ENCODE assay signal across 24 cellular contexts in genomic region chr12:127393460-127393859, GRCh38.
"Had no signal": no experiment of that assay in that cellular context is flagged by ENCODE, and none has a peak within 500 bp of the region (broad histone marks: within the 10 kb centered on the region; RNA-seq: fewer than 3 reads in every experiment).

No MANE protein-coding gene starts in this region.

- H3K4me3 Mint-ChIP-seq: activated CD8-positive, alpha-beta T cell treated with anti-CD3 and anti-CD28 coated beads, Interleukin-2, amount 10 ng/mL, durations not matched to agents 7 days and 5 days; activated naive CD4-positive, alpha-beta T cell treated with anti-CD3 and anti-CD28 coated beads, Interleukin-2, amount 50 U/mL, for 24 hours; activated T-cell treated with anti-CD3 and anti-CD28 coated beads, Interleukin-2, amount 50 U/mL, for 24 hours; activated T-helper 1 cell treated with anti-CD3 and anti-CD28 coated beads, Interleukin-12 subunit alpha, Interleukin-12 subunit beta, Interleukin-2, Interleukin-4 antibody, amounts not matched to agents 30 ng/mL and 10 ng/mL and 1 ng/mL, durations not matched to agents 14 hours and 24 hours and 36 hours had no signal

- H3K27me3 ChIP-seq: SJCRH30 had no signal

- H3K36me3 ChIP-seq: SJCRH30, WERI-Rb-1 had no signal

- H3K9me3 Mint-ChIP-seq: activated naive CD4-positive, alpha-beta T cell treated with anti-CD3 and anti-CD28 coated beads, Interleukin-2, amount 50 U/mL, for 24 hours; activated T-cell treated with anti-CD3 and anti-CD28 coated beads, Interleukin-2, amount 50 U/mL, for 24 hours; activated T-helper 1 cell treated with anti-CD3 and anti-CD28 coated beads, Interleukin-12 subunit alpha, Interleukin-12 subunit beta, Interleukin-2, Interleukin-4 antibody, amounts not matched to agents 30 ng/mL and 10 ng/mL and 1 ng/mL, durations not matched to agents 14 hours and 24 hours and 36 hours had no signal

- H3K27ac ChIP-seq: body of pancreas, SJCRH30, WERI-Rb-1 had no signal

- H3K9ac ChIP-seq: SK-N-SH had no signal

- H3K9me3 ChIP-seq: body of pancreas, SJCRH30, SK-N-SH had no signal

- H3K27ac Mint-ChIP-seq: activated CD8-positive, alpha-beta T cell treated with anti-CD3 and anti-CD28 coated beads, Interleukin-2, amount 10 ng/mL, durations not matched to agents 7 days and 5 days; activated naive CD4-positive, alpha-beta T cell treated with anti-CD3 and anti-CD28 coated beads, Interleukin-2, amount 50 U/mL, for 24 hours; activated T-cell treated with anti-CD3 and anti-CD28 coated beads, Interleukin-2, amount 50 U/mL, for 24 hours; activated T-helper 1 cell treated with anti-CD3 and anti-CD28 coated beads, Interleukin-12 subunit alpha, Interleukin-12 subunit beta, Interleukin-2, Interleukin-4 antibody, amounts not matched to agents 30 ng/mL and 10 ng/mL and 1 ng/mL, durations not matched to agents 14 hours and 24 hours and 36 hours had no signal

- H3K4me1 ChIP-seq: body of pancreas, SJCRH30 had no signal

- ATAC-seq: activated CD8-positive, alpha-beta T cell treated with anti-CD3 and anti-CD28 coated beads, Interleukin-2, amount 10 ng/mL, durations not matched to agents 7 days and 5 days; body of pancreas; Panc1 had no signal

- DNase-seq: activated CD4-positive, alpha-beta T cell treated with anti-CD3 and anti-CD28 coated beads for 4 hours; activated CD4-positive, alpha-beta T cell treated with anti-CD3 and anti-CD28 coated beads, Interleukin-2, amount 50 U/mL, for 4 hours; activated CD8-positive, alpha-beta T cell treated with anti-CD3 and anti-CD28 coated beads, Interleukin-2, amount 10 ng/mL, durations not matched to agents 7 days and 5 days; activated effector memory CD4-positive, alpha-beta T cell treated with Interleukin-2 at 50 U/mL for 16 hours; activated naive CD4-positive, alpha-beta T cell; activated T-cell treated with anti-CD3 and anti-CD28 coated beads, Interleukin-2, amount 50 U/mL, for 24 hours; aorta; body of pancreas; Karpas-422; MM.1S; NCI-H1105; NCI-H1436; NCI-H1694 treated with DMSO at 0.1 percent for 48 hours; NCI-H2081 treated with DMSO at 0.1 percent for 48 hours; NCI-H748 treated with DMSO at 0.1 percent for 48 hours; Right ventricle myocardium superior; RPMI8226; SJCRH30; SK-N-SH; T-helper 1 cell; WERI-Rb-1 had no signal

- H3K36me3 Mint-ChIP-seq: activated naive CD4-positive, alpha-beta T cell treated with anti-CD3 and anti-CD28 coated beads, Interleukin-2, amount 50 U/mL, for 24 hours had no signal

- H3K4me3 ChIP-seq: body of pancreas, SJCRH30 had no signal

- H3K4me1 Mint-ChIP-seq: activated naive CD4-positive, alpha-beta T cell treated with anti-CD3 and anti-CD28 coated beads, Interleukin-2, amount 50 U/mL, for 24 hours had no signal

- H3K4me2 ChIP-seq: SK-N-SH had no signal
